27 cellular contexts compared by ENCODE assay signal in the genomic region with DNA sequence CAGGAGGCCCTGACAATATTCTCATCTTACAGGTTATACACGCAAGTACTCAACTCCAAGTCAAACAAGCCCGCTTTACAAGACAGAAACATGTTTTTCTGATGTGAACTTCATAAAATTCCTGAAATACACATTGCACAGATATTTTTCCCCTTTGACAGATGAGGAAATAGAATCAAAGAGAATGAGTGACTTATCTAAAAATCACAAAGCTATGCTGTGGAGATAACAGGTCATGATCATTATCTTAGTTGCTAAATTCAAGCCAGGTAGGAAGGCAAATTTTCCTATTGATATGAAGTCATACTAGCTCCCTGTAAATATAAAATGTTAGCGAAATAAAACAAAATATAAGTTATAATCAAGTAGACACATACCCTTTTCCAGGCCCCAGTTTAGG.
"Had no signal": no experiment of that assay in that cellular context is flagged by ENCODE, and none has a peak within 500 bp of the region (broad histone marks: within the 10 kb centered on the region; RNA-seq: fewer than 3 reads in every experiment).

No MANE protein-coding gene starts in this region.

- H3K27ac Mint-ChIP-seq: nephron; stimulated activated naive B cell treated with anti-CD40 and anti-IgM and Interleukin-4, amounts not matched to agents 10 μg/mL and 1 μg/mL and 100 μg/mL, for 72 hours had no signal

- H3K9me3 Mint-ChIP-seq: immature natural killer cell; naive thymus-derived CD8-positive, alpha-beta T cell; nephron; neural crest cell; stimulated activated naive B cell treated with anti-CD40 and anti-IgM and Interleukin-4, amounts not matched to agents 10 μg/mL and 1 μg/mL and 100 μg/mL, for 72 hours had no signal

- H3K4me3 Mint-ChIP-seq: immature natural killer cell; naive thymus-derived CD8-positive, alpha-beta T cell; nephron; neural crest cell; stimulated activated naive B cell treated with anti-CD40 and anti-IgM and Interleukin-4, amounts not matched to agents 10 μg/mL and 1 μg/mL and 100 μg/mL, for 72 hours had no signal

- DNase-seq: immature natural killer cell; kidney; left colon; left lung; lower lobe of right lung; mammary epithelial cell; mesenchymal stem cell; naive thymus-derived CD8-positive, alpha-beta T cell; nucleus accumbens; pancreas; posterior cingulate gyrus; retina; right cardiac atrium; stimulated activated CD4-positive, alpha-beta T cell treated with anti-CD3 and anti-CD28 coated beads, Interleukin-12 subunit alpha, Interleukin-12 subunit beta, amount 100 ng/mL, for 4 hours; stimulated activated CD4-positive, alpha-beta T cell treated with anti-CD3 and anti-CD28 coated beads, Interleukin-15, amount 100 ng/mL, for 24 hours; stimulated activated CD4-positive, alpha-beta T cell treated with anti-CD3 and anti-CD28 coated beads, Interleukin-2, amount 100 ng/mL, for 24 hours; stimulated activated CD4-positive, alpha-beta T cell treated with anti-CD3 and anti-CD28 coated beads, Interleukin-4, amount 100 ng/mL, for 1 hour; stimulated activated naive B cell treated with anti-CD40 and anti-IgM and Interleukin-4, amounts not matched to agents 10 μg/mL and 1 μg/mL and 100 μg/mL, for 72 hours; stimulated activated naive CD8-positive, alpha-beta T cell treated with anti-CD3 and anti-CD28 coated beads, Interleukin-15, Interleukin-2, amounts not matched to agents 100 U/mL and 50 U/mL, for 24 hours; stomach; testis; thyroid gland; transverse colon; upper lobe of right lung had no signal

- H3K27me3 Mint-ChIP-seq: naive thymus-derived CD8-positive, alpha-beta T cell; stimulated activated naive B cell treated with anti-CD40 and anti-IgM and Interleukin-4, amounts not matched to agents 10 μg/mL and 1 μg/mL and 100 μg/mL, for 72 hours had no signal

- ATAC-seq: left colon; left lung; lower lobe of right lung; naive thymus-derived CD8-positive, alpha-beta T cell; pancreas; right cardiac atrium; sciatic nerve; stimulated activated naive B cell treated with anti-CD40 and anti-IgM and Interleukin-4, amounts not matched to agents 10 μg/mL and 1 μg/mL and 100 μg/mL, for 72 hours; stimulated activated naive CD8-positive, alpha-beta T cell treated with anti-CD3 and anti-CD28 coated beads, Interleukin-15, Interleukin-2, amounts not matched to agents 100 U/mL and 50 U/mL, for 24 hours; upper lobe of right lung had no signal

- H3K4me1 Mint-ChIP-seq: immature natural killer cell, neural crest cell had no signal
